Comparison of ENCODE assay signal across 16 cellular contexts in the genomic region with DNA sequence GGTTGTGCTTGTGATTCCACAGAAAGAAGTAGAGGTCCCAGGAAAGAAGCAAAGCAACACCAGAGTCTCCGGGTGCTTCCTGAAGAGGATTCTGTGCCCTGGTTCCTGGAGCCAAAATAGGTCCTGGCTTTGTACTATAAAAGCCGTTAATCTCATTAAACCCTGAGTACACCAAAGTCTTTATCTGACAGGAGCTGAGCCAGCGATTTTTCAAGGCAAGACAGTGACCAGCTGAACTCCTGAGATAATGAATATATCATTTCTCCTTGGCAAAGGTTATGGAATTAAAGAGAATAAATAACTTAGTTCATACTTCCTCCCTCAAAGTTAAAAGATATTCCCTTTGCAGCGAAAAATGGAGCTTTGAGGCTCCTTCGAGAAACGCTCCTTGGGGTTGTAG.
"Had no signal": no experiment of that assay in that cellular context is flagged by ENCODE, and none has a peak within 500 bp of the region (broad histone marks: within the 10 kb centered on the region; RNA-seq: fewer than 3 reads in every experiment).

No MANE protein-coding gene starts in this region.

- ATAC-seq: left lobe of liver; stimulated activated naive B cell treated with anti-CD40 and anti-IgM and Interleukin-4, amounts not matched to agents 10 μg/mL and 1 μg/mL and 100 μg/mL, for 72 hours had no signal

- DNase-seq: activated B cell treated with CpG ODN at 0.5 μM for 24 hours; activated CD4-positive, alpha-beta T cell treated with anti-CD3 and anti-CD28 coated beads, Interleukin-2, amount 10 ng/mL, durations not matched to agents 7 days and 5 days; activated CD8-positive, alpha-beta memory T cell treated with anti-CD3 and anti-CD28 coated beads, Interleukin-2, amount 50 U/mL, for 48 hours; activated naive CD4-positive, alpha-beta T cell; cortex of kidney; effector CD4-positive, alpha-beta T cell; esophagus squamous epithelium; hippocampal formation; midbrain; ovary; stimulated activated CD4-positive, alpha-beta T cell treated with anti-CD3 and anti-CD28 coated beads, Interleukin-2, amount 100 ng/mL, for 48 hours; stimulated activated naive B cell treated with anti-CD40 and anti-IgM and Interleukin-4, amounts not matched to agents 10 μg/mL and 1 μg/mL and 100 μg/mL, for 72 hours; T-helper 1 cell; T1000; transverse colon had no signal

- H3K27ac ChIP-seq: esophagus squamous epithelium, transverse colon had no signal

- H3K36me3 ChIP-seq: ovary had no signal

- H3K27me3 Mint-ChIP-seq: activated B cell treated with CpG ODN at 0.5 μM for 24 hours; activated CD4-positive, alpha-beta T cell treated with anti-CD3 and anti-CD28 coated beads, Interleukin-2, amount 10 ng/mL, durations not matched to agents 7 days and 5 days; stimulated activated naive B cell treated with anti-CD40 and anti-IgM and Interleukin-4, amounts not matched to agents 10 μg/mL and 1 μg/mL and 100 μg/mL, for 72 hours had no signal

- H3K4me3 Mint-ChIP-seq: activated B cell treated with CpG ODN at 0.5 μM for 24 hours; activated CD4-positive, alpha-beta T cell treated with anti-CD3 and anti-CD28 coated beads, Interleukin-2, amount 10 ng/mL, durations not matched to agents 7 days and 5 days; stimulated activated naive B cell treated with anti-CD40 and anti-IgM and Interleukin-4, amounts not matched to agents 10 μg/mL and 1 μg/mL and 100 μg/mL, for 72 hours had no signal

- H3K9me3 Mint-ChIP-seq: activated B cell treated with CpG ODN at 0.5 μM for 24 hours; stimulated activated naive B cell treated with anti-CD40 and anti-IgM and Interleukin-4, amounts not matched to agents 10 μg/mL and 1 μg/mL and 100 μg/mL, for 72 hours had no signal

- H3K4me3 ChIP-seq: esophagus squamous epithelium, ovary, transverse colon had no signal

- H3K9me3 ChIP-seq: esophagus squamous epithelium, ovary, transverse colon had no signal

- H3K27ac Mint-ChIP-seq: activated B cell treated with CpG ODN at 0.5 μM for 24 hours; activated CD4-positive, alpha-beta T cell treated with anti-CD3 and anti-CD28 coated beads, Interleukin-2, amount 10 ng/mL, durations not matched to agents 7 days and 5 days had no signal
